In genomic region chr11:8317164-8317563, GRCh38 we compare ENCODE assay signal across 15 cellular contexts. TPM values are rescaled to one million over a fixed set of nuclear protein-coding genes. Genes with fewer than 3 reads are reported as not detected.
"Had no signal": no experiment of that assay in that cellular context is flagged by ENCODE, and none has a peak within 500 bp of the region (broad histone marks: within the 10 kb centered on the region; RNA-seq: fewer than 3 reads in every experiment).

No MANE protein-coding gene starts in this region.

- H3K27ac ChIP-seq: left lung, psoas muscle, upper lobe of right lung had no signal

- H3K9me3 ChIP-seq: left lung, psoas muscle, upper lobe of right lung had no signal

- H3K27me3 ChIP-seq: upper lobe of right lung had no signal

- H3K4me3 ChIP-seq: left lung, psoas muscle, upper lobe of right lung had no signal

- H3K36me3 ChIP-seq: left lung, upper lobe of right lung had no signal

- H3K4me1 ChIP-seq: left lung, psoas muscle, upper lobe of right lung had no signal

- DNase-seq: activated CD4-positive, alpha-beta T cell treated with anti-CD3 and anti-CD28 coated beads for 1 hour; activated CD4-positive, alpha-beta T cell treated with anti-CD3 and anti-CD28 coated beads, Interleukin-2, amount 50 U/mL, for 48 hours; activated effector memory CD4-positive, alpha-beta T cell treated with anti-CD3 and anti-CD28 coated beads, Interleukin-2, amount 50 U/mL, for 16 hours; activated naive CD8-positive, alpha-beta T cell treated with anti-CD3 and anti-CD28 coated beads for 36 hours; activated T-cell treated with anti-CD3 and anti-CD28 coated beads, Interleukin-2, amount 50 U/mL, for 4 hours; anterior cingulate cortex; mesenchymal stem cell; psoas muscle; stimulated activated CD4-positive, alpha-beta T cell treated with anti-CD3 and anti-CD28 coated beads, Interleukin-4, amount 100 ng/mL, for 1 hour; stimulated activated CD8-positive, alpha-beta memory T cell treated with anti-CD3 and anti-CD28 coated beads, Interleukin-4, amount 100 ng/mL, for 48 hours; stimulated activated naive CD8-positive, alpha-beta T cell treated with anti-CD3 and anti-CD28 coated beads, Interleukin-15, Interleukin-2, amounts not matched to agents 100 U/mL and 50 U/mL, for 24 hours; T-helper 9 cell; upper lobe of right lung had no signal

RNA-seq across cellular contexts. Expression of gene LMO1, which starts 53.5 kb away (rescaled TPM):
- total RNA-seq: activated naive CD8-positive, alpha-beta T cell treated with anti-CD3 and anti-CD28 coated beads for 36 hours; activated T-cell treated with anti-CD3 and anti-CD28 coated beads, Interleukin-2, amount 50 U/mL, for 4 hours; left lung; osteoblast; upper lobe of right lung had no signal
